Comparison of ENCODE assay signal across 1 cellular context in the genomic region with DNA sequence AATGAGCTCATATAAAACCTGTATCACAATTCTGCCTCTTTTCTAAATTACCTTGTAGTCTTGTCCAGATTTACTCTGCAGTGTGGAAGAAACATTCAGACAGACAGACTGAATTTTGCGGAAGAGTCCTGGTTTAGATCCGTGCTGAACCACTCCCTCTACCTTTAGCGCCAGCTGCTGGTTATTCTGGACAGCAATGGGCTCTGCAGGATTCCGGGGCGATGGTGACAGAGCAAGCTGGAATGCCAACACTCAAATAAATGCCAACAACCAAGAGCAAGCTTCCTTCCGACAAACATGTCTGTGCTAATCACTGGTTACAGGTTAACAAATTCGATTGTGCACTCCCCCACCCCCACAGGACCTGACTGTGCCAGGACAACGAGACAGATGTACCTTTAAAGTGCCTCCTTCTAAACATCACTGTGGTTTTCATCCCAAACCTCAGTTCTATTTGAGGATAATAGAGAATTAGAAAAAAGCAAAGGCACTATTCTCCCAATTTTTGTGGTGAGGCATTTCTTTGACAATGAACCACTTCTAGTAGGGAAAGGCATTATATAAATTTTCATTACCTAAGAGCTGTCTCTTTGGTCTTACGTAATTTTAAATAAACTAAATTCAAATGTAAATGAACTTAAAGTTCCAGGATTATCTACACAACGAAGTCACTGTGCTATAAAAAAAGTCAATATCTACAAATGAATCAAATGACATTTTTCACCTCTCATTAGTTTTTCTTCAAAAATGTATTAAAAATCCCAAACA.
A peak's percentile ranks its signal among the peaks of the same experiment; 100 is the strongest.
TF ChIP-seq lines count a peak whose summit lies in the region.

No MANE protein-coding gene starts in this region.

TF ChIP-seq in HepG2, 621 proteins besides CTCF, POLR2A, EP300 and RAD21 (continued from another document and continues in another):
- TF ChIP-seq, protein P1, sequence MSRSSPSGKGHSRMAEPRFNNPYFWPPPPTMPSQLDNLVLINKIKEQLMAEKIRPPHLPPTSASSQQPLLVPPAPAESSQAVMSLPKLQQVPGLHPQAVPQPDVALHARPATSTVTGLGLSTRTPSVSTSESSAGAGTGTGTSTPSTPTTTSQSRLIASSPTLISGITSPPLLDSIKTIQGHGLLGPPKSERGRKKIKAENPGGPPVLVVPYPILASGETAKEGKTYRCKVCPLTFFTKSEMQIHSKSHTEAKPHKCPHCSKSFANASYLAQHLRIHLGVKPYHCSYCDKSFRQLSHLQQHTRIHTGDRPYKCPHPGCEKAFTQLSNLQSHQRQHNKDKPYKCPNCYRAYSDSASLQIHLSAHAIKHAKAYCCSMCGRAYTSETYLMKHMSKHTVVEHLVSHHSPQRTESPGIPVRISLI (CRISPR knock-in tag; IDR thresholded peaks at IDR 0.05; ENCODE audit: borderline replicate concordance) = no peak
- no peak for TF ChIP-seq RAD51 (IDR thresholded peaks at IDR 0.05; ENCODE audit: borderline replicate concordance)
- TF ChIP-seq POGK (CRISPR knock-in tag; conservative IDR thresholded peaks at IDR 0.05) = peak; percentile 65; the same call in 1 of the 2 replicates
- TF ChIP-seq, protein P2, sequence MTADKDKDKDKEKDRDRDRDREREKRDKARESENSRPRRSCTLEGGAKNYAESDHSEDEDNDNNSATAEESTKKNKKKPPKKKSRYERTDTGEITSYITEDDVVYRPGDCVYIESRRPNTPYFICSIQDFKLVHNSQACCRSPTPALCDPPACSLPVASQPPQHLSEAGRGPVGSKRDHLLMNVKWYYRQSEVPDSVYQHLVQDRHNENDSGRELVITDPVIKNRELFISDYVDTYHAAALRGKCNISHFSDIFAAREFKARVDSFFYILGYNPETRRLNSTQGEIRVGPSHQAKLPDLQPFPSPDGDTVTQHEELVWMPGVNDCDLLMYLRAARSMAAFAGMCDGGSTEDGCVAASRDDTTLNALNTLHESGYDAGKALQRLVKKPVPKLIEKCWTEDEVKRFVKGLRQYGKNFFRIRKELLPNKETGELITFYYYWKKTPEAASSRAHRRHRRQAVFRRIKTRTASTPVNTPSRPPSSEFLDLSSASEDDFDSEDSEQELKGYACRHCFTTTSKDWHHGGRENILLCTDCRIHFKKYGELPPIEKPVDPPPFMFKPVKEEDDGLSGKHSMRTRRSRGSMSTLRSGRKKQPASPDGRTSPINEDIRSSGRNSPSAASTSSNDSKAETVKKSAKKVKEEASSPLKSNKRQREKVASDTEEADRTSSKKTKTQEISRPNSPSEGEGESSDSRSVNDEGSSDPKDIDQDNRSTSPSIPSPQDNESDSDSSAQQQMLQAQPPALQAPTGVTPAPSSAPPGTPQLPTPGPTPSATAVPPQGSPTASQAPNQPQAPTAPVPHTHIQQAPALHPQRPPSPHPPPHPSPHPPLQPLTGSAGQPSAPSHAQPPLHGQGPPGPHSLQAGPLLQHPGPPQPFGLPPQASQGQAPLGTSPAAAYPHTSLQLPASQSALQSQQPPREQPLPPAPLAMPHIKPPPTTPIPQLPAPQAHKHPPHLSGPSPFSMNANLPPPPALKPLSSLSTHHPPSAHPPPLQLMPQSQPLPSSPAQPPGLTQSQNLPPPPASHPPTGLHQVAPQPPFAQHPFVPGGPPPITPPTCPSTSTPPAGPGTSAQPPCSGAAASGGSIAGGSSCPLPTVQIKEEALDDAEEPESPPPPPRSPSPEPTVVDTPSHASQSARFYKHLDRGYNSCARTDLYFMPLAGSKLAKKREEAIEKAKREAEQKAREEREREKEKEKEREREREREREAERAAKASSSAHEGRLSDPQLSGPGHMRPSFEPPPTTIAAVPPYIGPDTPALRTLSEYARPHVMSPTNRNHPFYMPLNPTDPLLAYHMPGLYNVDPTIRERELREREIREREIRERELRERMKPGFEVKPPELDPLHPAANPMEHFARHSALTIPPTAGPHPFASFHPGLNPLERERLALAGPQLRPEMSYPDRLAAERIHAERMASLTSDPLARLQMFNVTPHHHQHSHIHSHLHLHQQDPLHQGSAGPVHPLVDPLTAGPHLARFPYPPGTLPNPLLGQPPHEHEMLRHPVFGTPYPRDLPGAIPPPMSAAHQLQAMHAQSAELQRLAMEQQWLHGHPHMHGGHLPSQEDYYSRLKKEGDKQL (CRISPR knock-in tag; IDR thresholded peaks at IDR 0.05; ENCODE audit: low read depth) = no peak
- no peak for TF ChIP-seq ZNF446 (CRISPR knock-in tag; IDR thresholded peaks at IDR 0.05)
- TF ChIP-seq, protein P3, sequence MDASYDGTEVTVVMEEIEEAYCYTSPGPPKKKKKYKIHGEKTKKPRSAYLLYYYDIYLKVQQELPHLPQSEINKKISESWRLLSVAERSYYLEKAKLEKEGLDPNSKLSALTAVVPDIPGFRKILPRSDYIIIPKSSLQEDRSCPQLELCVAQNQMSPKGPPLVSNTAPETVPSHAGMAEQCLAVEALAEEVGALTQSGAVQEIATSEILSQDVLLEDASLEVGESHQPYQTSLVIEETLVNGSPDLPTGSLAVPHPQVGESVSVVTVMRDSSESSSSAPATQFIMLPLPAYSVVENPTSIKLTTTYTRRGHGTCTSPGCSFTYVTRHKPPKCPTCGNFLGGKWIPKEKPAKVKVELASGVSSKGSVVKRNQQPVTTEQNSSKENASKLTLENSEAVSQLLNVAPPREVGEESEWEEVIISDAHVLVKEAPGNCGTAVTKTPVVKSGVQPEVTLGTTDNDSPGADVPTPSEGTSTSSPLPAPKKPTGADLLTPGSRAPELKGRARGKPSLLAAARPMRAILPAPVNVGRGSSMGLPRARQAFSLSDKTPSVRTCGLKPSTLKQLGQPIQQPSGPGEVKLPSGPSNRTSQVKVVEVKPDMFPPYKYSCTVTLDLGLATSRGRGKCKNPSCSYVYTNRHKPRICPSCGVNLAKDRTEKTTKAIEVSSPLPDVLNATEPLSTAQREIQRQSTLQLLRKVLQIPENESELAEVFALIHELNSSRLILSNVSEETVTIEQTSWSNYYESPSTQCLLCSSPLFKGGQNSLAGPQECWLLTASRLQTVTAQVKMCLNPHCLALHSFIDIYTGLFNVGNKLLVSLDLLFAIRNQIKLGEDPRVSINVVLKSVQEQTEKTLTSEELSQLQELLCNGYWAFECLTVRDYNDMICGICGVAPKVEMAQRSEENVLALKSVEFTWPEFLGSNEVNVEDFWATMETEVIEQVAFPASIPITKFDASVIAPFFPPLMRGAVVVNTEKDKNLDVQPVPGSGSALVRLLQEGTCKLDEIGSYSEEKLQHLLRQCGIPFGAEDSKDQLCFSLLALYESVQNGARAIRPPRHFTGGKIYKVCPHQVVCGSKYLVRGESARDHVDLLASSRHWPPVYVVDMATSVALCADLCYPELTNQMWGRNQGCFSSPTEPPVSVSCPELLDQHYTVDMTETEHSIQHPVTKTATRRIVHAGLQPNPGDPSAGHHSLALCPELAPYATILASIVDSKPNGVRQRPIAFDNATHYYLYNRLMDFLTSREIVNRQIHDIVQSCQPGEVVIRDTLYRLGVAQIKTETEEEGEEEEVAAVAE (CRISPR knock-in tag; IDR thresholded peaks at IDR 0.05; ENCODE audit: borderline replicate concordance) = peak; percentile 45; the same call in 1 of the 2 replicates
- no peak for TF ChIP-seq HNRNPLL (IDR thresholded peaks at IDR 0.05; ENCODE audit: low read depth, low read length, poor library complexity, severe bottlenecking)
- TF ChIP-seq ZNF710 (CRISPR knock-in tag; IDR thresholded peaks at IDR 0.05; ENCODE audit: borderline replicate concordance) = no peak; the same call in 1 of the 2 replicates
- peak; percentile 62; the same call in 1 of the 2 replicates for TF ChIP-seq NCOA2 (CRISPR knock-in tag; IDR thresholded peaks at IDR 0.05)
- TF ChIP-seq SIX1 (CRISPR knock-in tag; IDR thresholded peaks at IDR 0.05; ENCODE audit: borderline replicate concordance) = peak; percentile 59; the same call in 1 of the 2 replicates
- TF ChIP-seq ZNF484 (CRISPR knock-in tag; IDR thresholded peaks at IDR 0.05; ENCODE audit: borderline replicate concordance, low read depth) = no peak
- TF ChIP-seq ZNF629 (CRISPR knock-in tag; conservative IDR thresholded peaks at IDR 0.05) = peak; percentile 16; the same call in 1 of the 2 replicates
- peak; percentile 40; the same call in 1 of the 2 replicates for TF ChIP-seq GABPB1 (CRISPR knock-in tag; IDR thresholded peaks at IDR 0.05)
- TF ChIP-seq ZNF17 (CRISPR knock-in tag; IDR thresholded peaks at IDR 0.05) = no peak
- TF ChIP-seq ZNF883 (CRISPR knock-in tag; IDR thresholded peaks at IDR 0.05; ENCODE audit: not compliant biosample characterization) = no peak
- no peak for TF ChIP-seq SOX13 (IDR thresholded peaks at IDR 0.05)
- TF ChIP-seq SOX13 (CRISPR knock-in tag; conservative IDR thresholded peaks at IDR 0.05 in 1 of 2, IDR thresholded peaks at IDR 0.05 in 1 of 2) = peak in 1 of 2 experiments; percentile 78; a peak in 2 of 4 replicates
- no peak for TF ChIP-seq ZNF432 (CRISPR knock-in tag; IDR thresholded peaks at IDR 0.05; ENCODE audit: borderline replicate concordance)
- no peak for TF ChIP-seq NCOA1 (CRISPR knock-in tag; IDR thresholded peaks at IDR 0.05)
- TF ChIP-seq SNAPC4 (CRISPR knock-in tag; IDR thresholded peaks at IDR 0.05) = no peak
- TF ChIP-seq, protein P4, sequence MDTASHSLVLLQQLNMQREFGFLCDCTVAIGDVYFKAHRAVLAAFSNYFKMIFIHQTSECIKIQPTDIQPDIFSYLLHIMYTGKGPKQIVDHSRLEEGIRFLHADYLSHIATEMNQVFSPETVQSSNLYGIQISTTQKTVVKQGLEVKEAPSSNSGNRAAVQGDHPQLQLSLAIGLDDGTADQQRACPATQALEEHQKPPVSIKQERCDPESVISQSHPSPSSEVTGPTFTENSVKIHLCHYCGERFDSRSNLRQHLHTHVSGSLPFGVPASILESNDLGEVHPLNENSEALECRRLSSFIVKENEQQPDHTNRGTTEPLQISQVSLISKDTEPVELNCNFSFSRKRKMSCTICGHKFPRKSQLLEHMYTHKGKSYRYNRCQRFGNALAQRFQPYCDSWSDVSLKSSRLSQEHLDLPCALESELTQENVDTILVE (CRISPR knock-in tag; IDR thresholded peaks at IDR 0.05) = peak; percentile 68; the same call in 1 of the 2 replicates
- TF ChIP-seq HMGA1 (CRISPR knock-in tag; conservative IDR thresholded peaks at IDR 0.05) = no peak
- peak; percentile 52; the same call in 1 of the 2 replicates for TF ChIP-seq ZMYM4 (CRISPR knock-in tag; IDR thresholded peaks at IDR 0.05)
- TF ChIP-seq ZNF121 (CRISPR knock-in tag; IDR thresholded peaks at IDR 0.05) = no peak
- TF ChIP-seq NKX3-1 (CRISPR knock-in tag; IDR thresholded peaks at IDR 0.05) = no peak
- TF ChIP-seq ZNF607 (CRISPR knock-in tag; IDR thresholded peaks at IDR 0.05; ENCODE audit: borderline replicate concordance) = no peak
- TF ChIP-seq SNAI1 (CRISPR knock-in tag; IDR thresholded peaks at IDR 0.05; ENCODE audit: borderline replicate concordance) = no peak
- no peak for TF ChIP-seq ZNF468 (CRISPR knock-in tag; IDR thresholded peaks at IDR 0.05)
- no peak for TF ChIP-seq ZSCAN30 (CRISPR knock-in tag; IDR thresholded peaks at IDR 0.05)
- TF ChIP-seq SMARCC2 (IDR thresholded peaks at IDR 0.05) = no peak
- TF ChIP-seq HCFC1 (IDR thresholded peaks at IDR 0.05; ENCODE audit: low read depth, low read length) = no peak
- TF ChIP-seq NRL (CRISPR knock-in tag; IDR thresholded peaks at IDR 0.05; ENCODE audit: borderline replicate concordance) = no peak
- no peak for TF ChIP-seq ZMAT3 (CRISPR knock-in tag; conservative IDR thresholded peaks at IDR 0.05)
- TF ChIP-seq SP5 (CRISPR knock-in tag; IDR thresholded peaks at IDR 0.05; ENCODE audit: borderline replicate concordance, low read depth) = peak; percentile 38; the same call in 1 of the 2 replicates
